9 cellular contexts compared by ENCODE assay signal in genomic region chrX:19673334-19674040, GRCh38.
DNase-seq lines count a peak whose midpoint lies in the region; ATAC-seq and TF ChIP-seq lines count a peak whose summit lies in the region.
"Had no signal": no experiment of that assay in that cellular context is flagged by ENCODE, and none has a peak within 500 bp of the region (broad histone marks: within the 10 kb centered on the region; RNA-seq: fewer than 3 reads in every experiment).

No MANE protein-coding gene starts in this region.

- no peaks in the 10 kb centered on the region for H3K27me3 Mint-ChIP-seq in dendritic cell treated with granulocyte-macrophage colony-stimulating factor and Interleukin-4, amounts not matched to agents 40 ng/mL and 50 ng/mL, for 4 days
- peaks cover 0 to 3% of the 10 kb centered on the region in 2 donors for H3K27me3 Mint-ChIP-seq in natural killer cell treated with Interleukin-12 subunit alpha and Interleukin-12 subunit beta and Interleukin-15 and Interleukin-18, amount 100 ng/mL, for 72 hours
- H3K27me3 Mint-ChIP-seq: IgD-negative memory B cell had no signal

- DNase-seq in Caki2 (ENCODE audit: low read depth) (peak; percentile 63), NB4 (ENCODE audit: low read depth) (peak; percentile 57), NCI-H2227 (lab: John Stamatoyannopoulos, UW; ENCODE audit: unreplicated experiment) (no peak), GM10266 (ENCODE audit: extremely low spot score) (no peak)
- DNase-seq in natural killer cell treated with Interleukin-12 subunit alpha and Interleukin-12 subunit beta and Interleukin-15 and Interleukin-18, amount 100 ng/mL, for 72 hours (ENCODE audit: low spot score): no peak

- H3K9me3 Mint-ChIP-seq in dendritic cell treated with granulocyte-macrophage colony-stimulating factor and Interleukin-4, amounts not matched to agents 40 ng/mL and 50 ng/mL, for 4 days: no peaks in the 10 kb centered on the region
- H3K9me3 Mint-ChIP-seq in natural killer cell treated with Interleukin-12 subunit alpha and Interleukin-12 subunit beta and Interleukin-15 and Interleukin-18, amount 100 ng/mL, for 72 hours: peaks cover 6% of the 10 kb centered on the region

- peak overlapping the region; percentile 10 for H3K27ac Mint-ChIP-seq in dendritic cell treated with granulocyte-macrophage colony-stimulating factor and Interleukin-4, amounts not matched to agents 40 ng/mL and 50 ng/mL, for 4 days
- peak overlapping the region; percentile 73 to 76 for H3K27ac Mint-ChIP-seq in natural killer cell treated with Interleukin-12 subunit alpha and Interleukin-12 subunit beta and Interleukin-15 and Interleukin-18, amount 100 ng/mL, for 72 hours

- no peak for TF ChIP-seq POLR2A in NB4 (IDR thresholded peaks at IDR 0.05; ENCODE audit: extremely low read depth, insufficient read length)

- no peak overlapping the region for H3K4me3 Mint-ChIP-seq in dendritic cell treated with granulocyte-macrophage colony-stimulating factor and Interleukin-4, amounts not matched to agents 40 ng/mL and 50 ng/mL, for 4 days
- peak overlapping the region; percentile 77 for H3K4me3 Mint-ChIP-seq in natural killer cell treated with Interleukin-12 subunit alpha and Interleukin-12 subunit beta and Interleukin-15 and Interleukin-18, amount 100 ng/mL, for 72 hours
- H3K4me3 Mint-ChIP-seq: IgD-negative memory B cell had no signal

- peak; percentile 56 to 61 for ATAC-seq in natural killer cell treated with Interleukin-12 subunit alpha and Interleukin-12 subunit beta and Interleukin-15 and Interleukin-18, amount 100 ng/mL, for 72 hours
- ATAC-seq in HG03432 (IDR thresholded peaks at IDR 0.05; ENCODE audit: unreplicated experiment) (no peak), HG03571 (IDR thresholded peaks at IDR 0.05; ENCODE audit: unreplicated experiment) (no peak)

- H3K36me3 Mint-ChIP-seq in dendritic cell treated with granulocyte-macrophage colony-stimulating factor and Interleukin-4, amounts not matched to agents 40 ng/mL and 50 ng/mL, for 4 days (ENCODE audit: low read depth): peaks cover 22% of the 10 kb centered on the region
- H3K36me3 Mint-ChIP-seq in natural killer cell treated with Interleukin-12 subunit alpha and Interleukin-12 subunit beta and Interleukin-15 and Interleukin-18, amount 100 ng/mL, for 72 hours: peaks cover 10% of the 10 kb centered on the region

- TF ChIP-seq CTCF in NB4 (IDR thresholded peaks at IDR 0.05; ENCODE audit: low read depth, low read length) (no peak), GM10266 (IDR thresholded peaks at IDR 0.05; ENCODE audit: control insufficient read depth, insufficient read depth, low read depth, missing control alignments) (no peak)

- in situ Hi-C loops in Caki2 (cut with HindIII; ENCODE audit: low pct_unique_long_range_greater_than_20kb, low sequenced_read_pairs): no loop called here

- H3K4me1 Mint-ChIP-seq in dendritic cell treated with granulocyte-macrophage colony-stimulating factor and Interleukin-4, amounts not matched to agents 40 ng/mL and 50 ng/mL, for 4 days (ENCODE audit: low read depth): peaks cover 43% of the 10 kb centered on the region
- peaks cover 45 to 47% of the 10 kb centered on the region in 2 donors for H3K4me1 Mint-ChIP-seq in natural killer cell treated with Interleukin-12 subunit alpha and Interleukin-12 subunit beta and Interleukin-15 and Interleukin-18, amount 100 ng/mL, for 72 hours (ENCODE audit: low read depth in 2 of 2)

- intact Hi-C loops in dendritic cell treated with granulocyte-macrophage colony-stimulating factor and Interleukin-4, amounts not matched to agents 40 ng/mL and 50 ng/mL, for 4 days (cut with micrococcal nuclease): no loop called here

- no peak overlapping the region for H3K4me3 ChIP-seq in NB4 (ENCODE audit: low read depth, low read length)

Comparison
In these comparisons a context has a peak if more than half of its experiments do, and no peak if none do; other contexts are left out.
1. DNase-seq: peak in Caki2 (single experiment) and NB4 (single experiment); none in natural killer cell treated with Interleukin-12 subunit alpha and Interleukin-12 subunit beta and Interleukin-15 and Interleukin-18, amount 100 ng/mL, for 72 hours (single experiment), NCI-H2227 (single experiment) and GM10266 (single experiment).
2. ATAC-seq: peak in natural killer cell treated with Interleukin-12 subunit alpha and Interleukin-12 subunit beta and Interleukin-15 and Interleukin-18, amount 100 ng/mL, for 72 hours (2 of 2); none in HG03432 (single experiment) and HG03571 (single experiment).